27 cellular contexts compared by ENCODE assay signal in genomic region chr17:43873091-43873490, GRCh38. TPM values are rescaled to one million over a fixed set of nuclear protein-coding genes. Genes with fewer than 3 reads are reported as not detected.
DNase-seq lines count a peak whose midpoint lies in the region; ATAC-seq, FAIRE-seq and TF ChIP-seq lines count a peak whose summit lies in the region.
"Had no signal": no experiment of that assay in that cellular context is flagged by ENCODE, and none has a peak within 500 bp of the region (broad histone marks: within the 10 kb centered on the region; RNA-seq: fewer than 3 reads in every experiment).

No MANE protein-coding gene starts in this region.

- H3K9me3 ChIP-seq in OCI-LY7 (ENCODE audit: low read length) (no peaks in the 10 kb centered on the region), tibial artery (no peaks in the 10 kb centered on the region)
- H3K9me3 ChIP-seq: adrenal gland, SJCRH30, stomach, upper lobe of left lung had no signal

- no peak for FAIRE-seq in GM19239 (lab: Jason Lieb, UNC)
- FAIRE-seq: frontal cortex, GM12878, kidney had no signal

- peak; percentile 21 for TF ChIP-seq CTCF in activated CD8-positive, alpha-beta T cell treated with anti-CD3 and anti-CD28 coated beads for 36 hours (IDR thresholded peaks at IDR 0.05)
- peak; percentile 56 for TF ChIP-seq CTCF in OCI-LY7 (conservative IDR thresholded peaks at IDR 0.05; ENCODE audit: low read length)
- peak; percentile 24 for TF ChIP-seq CTCF in type B pancreatic cell (conservative IDR thresholded peaks at IDR 0.05)
- TF ChIP-seq CTCF in tibial artery (IDR thresholded peaks at IDR 0.05): no peak

- POLR2A ChIA-PET in activated CD8-positive, alpha-beta T cell treated with anti-CD3 and anti-CD28 coated beads for 36 hours (lab: Charles Lee): no interaction called here
- POLR2A ChIA-PET in activated CD8-positive, alpha-beta T cell treated with anti-CD3 and anti-CD28 coated beads, Interleukin-2, amount 10 ng/mL, durations not matched to agents 7 days and 5 days (lab: Charles Lee): no interaction called here
- POLR2A ChIA-PET in OCI-LY7 (lab: Charles Lee): no interaction called here
- POLR2A ChIA-PET in naive thymus-derived CD8-positive, alpha-beta T cell (lab: Charles Lee): no interaction called here

- no peak for DNase-seq in activated CD8-positive, alpha-beta T cell treated with anti-CD3 and anti-CD28 coated beads for 36 hours
- no peak for DNase-seq in activated CD8-positive, alpha-beta T cell treated with anti-CD3 and anti-CD28 coated beads, Interleukin-2, amount 10 ng/mL, durations not matched to agents 7 days and 5 days
- DNase-seq in OCI-LY7 (ENCODE audit: low spot score) (no peak), iPS-NIHi11 (ENCODE audit: low spot score) (peak; percentile 37), type B pancreatic cell (ENCODE audit: extremely low spot score, unreplicated experiment) (no peak), GM19239 (ENCODE audit: insufficient read length, low spot score) (no peak), tibial artery (no peak)
- DNase-seq in naive thymus-derived CD8-positive, alpha-beta T cell: no peak
- DNase-seq: 8988T; activated CD4-positive, alpha-beta T cell treated with anti-CD3 and anti-CD28 coated beads, Interleukin-2, amount 50 U/mL, for 1 hour; adrenal gland; dorsolateral prefrontal cortex; GF-D8; kidney; NCI-H187; SJCRH30; stimulated activated CD4-positive, alpha-beta T cell treated with anti-CD3 and anti-CD28 coated beads, Interleukin-4, amount 100 ng/mL, for 24 hours; stomach; T-helper 2 cell; upper lobe of left lung had no signal

- no peaks in the 10 kb centered on the region for H3K9me3 Mint-ChIP-seq in activated CD8-positive, alpha-beta T cell treated with anti-CD3 and anti-CD28 coated beads for 36 hours
- H3K9me3 Mint-ChIP-seq in activated CD8-positive, alpha-beta T cell treated with anti-CD3 and anti-CD28 coated beads, Interleukin-2, amount 10 ng/mL, durations not matched to agents 7 days and 5 days (ENCODE audit: insufficient read depth): no peaks in the 10 kb centered on the region
- H3K9me3 Mint-ChIP-seq in type B pancreatic cell: peaks cover 5% of the 10 kb centered on the region
- H3K9me3 Mint-ChIP-seq in naive thymus-derived CD8-positive, alpha-beta T cell: peaks cover 0 to 1% (median 0%) of the 10 kb centered on the region in 9 donors
- H3K9me3 Mint-ChIP-seq: nephron had no signal

- CTCF ChIA-PET in activated CD8-positive, alpha-beta T cell treated with anti-CD3 and anti-CD28 coated beads for 36 hours (lab: Charles Lee): interaction anchor here (1.0 kb wide), 1 partner anchor 27 kb away, joined by 3 read pairs; the partner anchor contains the start of gene CD300LG
- CTCF ChIA-PET in activated CD8-positive, alpha-beta T cell treated with anti-CD3 and anti-CD28 coated beads, Interleukin-2, amount 10 ng/mL, durations not matched to agents 7 days and 5 days (lab: Charles Lee): no interaction called here
- CTCF ChIA-PET in OCI-LY7 (lab: Charles Lee; ENCODE audit: unreplicated experiment): no interaction called here

- intact Hi-C loops in activated CD8-positive, alpha-beta T cell treated with anti-CD3 and anti-CD28 coated beads for 36 hours (cut with micrococcal nuclease): no loop called here
- intact Hi-C loops in OCI-LY7 (cut with micrococcal nuclease; ENCODE audit: unreplicated experiment): no loop called here
- intact Hi-C loops in tibial artery (cut with DNase I; ENCODE audit: low total_unique reads): loop anchor here (10.0 kb wide), 2 partner anchors 72 to 122 kb away; partner anchors contain the start of gene PPY

- no peak for ATAC-seq in activated CD8-positive, alpha-beta T cell treated with anti-CD3 and anti-CD28 coated beads for 36 hours
- ATAC-seq in activated CD8-positive, alpha-beta T cell treated with anti-CD3 and anti-CD28 coated beads, Interleukin-2, amount 10 ng/mL, durations not matched to agents 7 days and 5 days: no peak
- ATAC-seq in naive thymus-derived CD8-positive, alpha-beta T cell: no peak
- ATAC-seq: GM12878 had no signal

- H3K79me2 ChIP-seq in OCI-LY7 (ENCODE audit: insufficient read depth, low read depth, low read length): no peaks in the 10 kb centered on the region

- no peak overlapping the region for H2AFZ ChIP-seq in OCI-LY7 (ENCODE audit: low read length)

- no peaks in the 10 kb centered on the region for H3K36me3 ChIP-seq in OCI-LY7 (ENCODE audit: insufficient read depth, low read length)
- H3K36me3 ChIP-seq in tibial artery: peaks cover 0 to 14% (median 0%) of the 10 kb centered on the region in 3 donors
- H3K36me3 ChIP-seq: adrenal gland; BLaER1 treated with 17β-estradiol and CSF1 and Interleukin-3, amounts not matched to agents 10 nM and 100 nM; cardiac muscle cell; SJCRH30; upper lobe of left lung had no signal

- H3K4me1 ChIP-seq in OCI-LY7 (ENCODE audit: insufficient read depth, low read length, poor library complexity, severe bottlenecking): no peaks in the 10 kb centered on the region
- no peaks in the 10 kb centered on the region for H3K4me1 ChIP-seq in tibial artery
- H3K4me1 ChIP-seq: adrenal gland, SJCRH30 had no signal

- no peak overlapping the region for H3K27ac Mint-ChIP-seq in activated CD8-positive, alpha-beta T cell treated with anti-CD3 and anti-CD28 coated beads for 36 hours
- H3K27ac Mint-ChIP-seq in activated CD8-positive, alpha-beta T cell treated with anti-CD3 and anti-CD28 coated beads, Interleukin-2, amount 10 ng/mL, durations not matched to agents 7 days and 5 days: no peak overlapping the region
- H3K27ac Mint-ChIP-seq in type B pancreatic cell: no peak overlapping the region
- peak overlapping the region in 1 of 10 donors; percentile 33 for H3K27ac Mint-ChIP-seq in naive thymus-derived CD8-positive, alpha-beta T cell
- H3K27ac Mint-ChIP-seq: memory B cell, nephron had no signal

- H3K4me2 ChIP-seq in OCI-LY7 (ENCODE audit: low read length): no peak overlapping the region

- H3K4me1 Mint-ChIP-seq in activated CD8-positive, alpha-beta T cell treated with anti-CD3 and anti-CD28 coated beads for 36 hours (ENCODE audit: low read depth): no peaks in the 10 kb centered on the region
- no peaks in the 10 kb centered on the region for H3K4me1 Mint-ChIP-seq in activated CD8-positive, alpha-beta T cell treated with anti-CD3 and anti-CD28 coated beads, Interleukin-2, amount 10 ng/mL, durations not matched to agents 7 days and 5 days (ENCODE audit: low read depth)
- peaks cover 14% of the 10 kb centered on the region for H3K4me1 Mint-ChIP-seq in type B pancreatic cell (ENCODE audit: unreplicated experiment)
- H3K4me1 Mint-ChIP-seq in naive thymus-derived CD8-positive, alpha-beta T cell: no peaks in the 10 kb centered on the region
- H3K4me1 Mint-ChIP-seq: memory B cell, nephron had no signal

- no peak overlapping the region for H3K27ac ChIP-seq in OCI-LY7 (ENCODE audit: low read depth, low read length, poor library complexity, severe bottlenecking)
- H3K27ac ChIP-seq in tibial artery: no peak overlapping the region
- H3K27ac ChIP-seq: adrenal gland; BLaER1 treated with 17β-estradiol and CSF1 and Interleukin-3, amounts not matched to agents 10 nM and 100 nM; cardiac muscle cell; SJCRH30 had no signal

- H3K27me3 Mint-ChIP-seq in activated CD8-positive, alpha-beta T cell treated with anti-CD3 and anti-CD28 coated beads for 36 hours: peaks cover 13% of the 10 kb centered on the region
- peaks cover 21% of the 10 kb centered on the region for H3K27me3 Mint-ChIP-seq in activated CD8-positive, alpha-beta T cell treated with anti-CD3 and anti-CD28 coated beads, Interleukin-2, amount 10 ng/mL, durations not matched to agents 7 days and 5 days (ENCODE audit: low read depth)
- peaks cover 15% of the 10 kb centered on the region for H3K27me3 Mint-ChIP-seq in type B pancreatic cell
- H3K27me3 Mint-ChIP-seq in naive thymus-derived CD8-positive, alpha-beta T cell: peaks cover 11 to 21% (median 18%) of the 10 kb centered on the region in 5 donors

- H3K4me3 Mint-ChIP-seq in activated CD8-positive, alpha-beta T cell treated with anti-CD3 and anti-CD28 coated beads for 36 hours: no peak overlapping the region
- H3K4me3 Mint-ChIP-seq in activated CD8-positive, alpha-beta T cell treated with anti-CD3 and anti-CD28 coated beads, Interleukin-2, amount 10 ng/mL, durations not matched to agents 7 days and 5 days: no peak overlapping the region
- no peak overlapping the region for H3K4me3 Mint-ChIP-seq in type B pancreatic cell
- H3K4me3 Mint-ChIP-seq in naive thymus-derived CD8-positive, alpha-beta T cell: no peak overlapping the region
- H3K4me3 Mint-ChIP-seq: memory B cell, nephron had no signal

- no TSS peak for BruUV-seq in OCI-LY7 (replicated peaks; lab: Mats Ljungman, UMichigan)

- H3K9me2 ChIP-seq in OCI-LY7 (ENCODE audit: insufficient read depth, low read length): no peaks in the 10 kb centered on the region

- H3K4me3 ChIP-seq in OCI-LY7 (ENCODE audit: low read depth, low read length, poor library complexity, severe bottlenecking): no peak overlapping the region
- H3K4me3 ChIP-seq in tibial artery: no peak overlapping the region
- H3K4me3 ChIP-seq: adrenal gland; BLaER1 treated with 17β-estradiol and CSF1 and Interleukin-3, amounts not matched to agents 10 nM and 100 nM; cardiac muscle cell; GM12878; SJCRH30 had no signal

- H3K27me3 ChIP-seq in tibial artery: peaks cover 0 to 15% of the 10 kb centered on the region in 2 donors
- H3K27me3 ChIP-seq: adrenal gland; BLaER1 treated with 17β-estradiol and CSF1 and Interleukin-3, amounts not matched to agents 10 nM and 100 nM; cardiac muscle cell; dorsolateral prefrontal cortex; SJCRH30; upper lobe of left lung had no signal

- H3K36me3 Mint-ChIP-seq in activated CD8-positive, alpha-beta T cell treated with anti-CD3 and anti-CD28 coated beads for 36 hours (ENCODE audit: low read depth): no peaks in the 10 kb centered on the region
- H3K36me3 Mint-ChIP-seq in activated CD8-positive, alpha-beta T cell treated with anti-CD3 and anti-CD28 coated beads, Interleukin-2, amount 10 ng/mL, durations not matched to agents 7 days and 5 days (ENCODE audit: low read depth): no peaks in the 10 kb centered on the region
- H3K36me3 Mint-ChIP-seq in type B pancreatic cell: no peaks in the 10 kb centered on the region
- no peaks in the 10 kb centered on the region for H3K36me3 Mint-ChIP-seq in naive thymus-derived CD8-positive, alpha-beta T cell

- no peaks in the 10 kb centered on the region for H4K20me1 ChIP-seq in OCI-LY7 (ENCODE audit: insufficient read depth, low read length)

RNA-seq across cellular contexts. Expression of gene CD300LG, which starts 26.1 kb away (rescaled TPM):
- total RNA-seq in activated CD8-positive, alpha-beta T cell treated with anti-CD3 and anti-CD28 coated beads for 36 hours: not detected
- total RNA-seq in activated CD8-positive, alpha-beta T cell treated with anti-CD3 and anti-CD28 coated beads, Interleukin-2, amount 10 ng/mL, durations not matched to agents 7 days and 5 days: not detected
- not detected in 2 replicates for total RNA-seq in OCI-LY7 (2014; rRNA removed; shearing (Covaris generic))
- total RNA-seq in OCI-LY7 (2022) (not detected in 2 replicates), type B pancreatic cell (ENCODE audit: low replicate concordance) (not detected in 2 replicates)
- not detected for total RNA-seq in naive thymus-derived CD8-positive, alpha-beta T cell
- not detected for polyA plus RNA-seq in naive thymus-derived CD8-positive, alpha-beta T cell
- total RNA-seq: cardiac muscle cell, epithelial cell of proximal tubule, frontal cortex, GM12878, SJCRH30 had no signal
- polyA plus RNA-seq: cardiac muscle cell, GM12878 had no signal

RNA-seq across cellular contexts. Expression of gene MPP2, which starts 34.2 kb away (rescaled TPM):
- 1 to 10 TPM; 6.0 TPM for total RNA-seq in activated CD8-positive, alpha-beta T cell treated with anti-CD3 and anti-CD28 coated beads for 36 hours
- 1 to 10 TPM; 1.2 to 1.8 TPM for total RNA-seq in activated CD8-positive, alpha-beta T cell treated with anti-CD3 and anti-CD28 coated beads, Interleukin-2, amount 10 ng/mL, durations not matched to agents 7 days and 5 days
- total RNA-seq in OCI-LY7 (2014; rRNA removed; shearing (Covaris generic)): 0.16 and 0.39 TPM in 2 replicates
- total RNA-seq in OCI-LY7 (2022) (0.63 and 0.67 TPM in 2 replicates), type B pancreatic cell (ENCODE audit: low replicate concordance) (5.2 and 18.5 TPM in 2 replicates)
- 1 to 10 TPM; 2.4 to 5.2 TPM for total RNA-seq in naive thymus-derived CD8-positive, alpha-beta T cell
- 1 to 10 TPM; 1.1 to 4.0 (median 3.1) TPM for polyA plus RNA-seq in naive thymus-derived CD8-positive, alpha-beta T cell

RNA-seq across cellular contexts. Expression of gene MPP3, which starts 40.1 kb away (rescaled TPM):
- total RNA-seq in activated CD8-positive, alpha-beta T cell treated with anti-CD3 and anti-CD28 coated beads for 36 hours: under 1 TPM; 0.27 to 0.31 TPM
- total RNA-seq in activated CD8-positive, alpha-beta T cell treated with anti-CD3 and anti-CD28 coated beads, Interleukin-2, amount 10 ng/mL, durations not matched to agents 7 days and 5 days: not detected
- not detected in 2 replicates for total RNA-seq in OCI-LY7 (2014; rRNA removed; shearing (Covaris generic))
- total RNA-seq in OCI-LY7 (2022) (not detected in 2 replicates), type B pancreatic cell (ENCODE audit: low replicate concordance) (3.8 and 7.8 TPM in 2 replicates)
- under 1 TPM in 1 of 2 experiments, not detected in 1; 0.16 TPM for total RNA-seq in naive thymus-derived CD8-positive, alpha-beta T cell
- not detected for polyA plus RNA-seq in naive thymus-derived CD8-positive, alpha-beta T cell
- total RNA-seq: GM12878 had no signal
- polyA plus RNA-seq: GM12878 had no signal

Comparison
In these comparisons a context has a peak if more than half of its experiments do, and no peak if none do; other contexts are left out.
1. CTCF ChIP-seq: peak in activated CD8-positive, alpha-beta T cell treated with anti-CD3 and anti-CD28 coated beads for 36 hours (single experiment), OCI-LY7 (single experiment) and type B pancreatic cell (single experiment); none in tibial artery (0 of 2).